In genomic region chr7:73555411-73555982, GRCh38 we compare ENCODE assay signal across 8 cellular contexts. TPM values are rescaled to one million over a fixed set of nuclear protein-coding genes. Genes with fewer than 3 reads are reported as not detected.
DNase-seq lines count a peak whose midpoint lies in the region; ATAC-seq and TF ChIP-seq lines count a peak whose summit lies in the region.

No MANE protein-coding gene starts in this region.

- H3K9ac ChIP-seq in OCI-LY3 (ENCODE audit: low read length) (no peak overlapping the region), rectal smooth muscle tissue (ENCODE audit: low read length) (no peak overlapping the region)

- DNase-seq in epithelial cell of prostate (ENCODE audit: low read depth, low spot score) (no peak), NCI-H1105 (lab: John Stamatoyannopoulos, UW) (no peak), left lobe of liver (ENCODE audit: low spot score) (no peak), NCI-H524 treated with DMSO at 0.1 percent for 48 hours (lab: John Stamatoyannopoulos, UW) (no peak)

- H3K4me3 ChIP-seq in DOHH2 (ENCODE audit: low read length) (peak overlapping the region; percentile 87), OCI-LY3 (ENCODE audit: low read length) (peak overlapping the region; percentile 96), rectal smooth muscle tissue (ENCODE audit: low read length) (peak overlapping the region; percentile 86)

- H3K27me3 ChIP-seq in DOHH2 (ENCODE audit: control insufficient read depth, low read length) = peaks cover 1% of the 10 kb centered on the region; the same call in 1 of the 2 replicates
- no peaks in the 10 kb centered on the region for H3K27me3 ChIP-seq in OCI-LY3 (ENCODE audit: low read depth, low read length)
- H3K27me3 ChIP-seq in rectal smooth muscle tissue (ENCODE audit: control insufficient read depth, insufficient read depth, low read length) = no peaks in the 10 kb centered on the region

- no peaks in the 10 kb centered on the region for H3K9me3 ChIP-seq in DOHH2 (ENCODE audit: control insufficient read depth, insufficient read depth, low read length)
- no peaks in the 10 kb centered on the region for H3K9me3 ChIP-seq in OCI-LY3 (ENCODE audit: insufficient read depth, low read length)

- TF ChIP-seq POLR2A in GM18505 (IDR thresholded peaks at IDR 0.05; ENCODE audit: borderline replicate concordance, extremely low read depth, insufficient read depth, insufficient read length) = no peak

- H3K9me2 ChIP-seq in DOHH2 (replicated peaks; ENCODE audit: control insufficient read depth, low read length) = no peaks in the 10 kb centered on the region

- H3K4me2 ChIP-seq in DOHH2 (ENCODE audit: low read length) (peak overlapping the region; percentile 76), OCI-LY3 (ENCODE audit: low read length) (peak overlapping the region; percentile 92)

- H3K4me1 ChIP-seq in DOHH2 (ENCODE audit: control insufficient read depth, low read length) (peaks cover 31% of the 10 kb centered on the region), OCI-LY3 (ENCODE audit: low read length) (peaks cover 28% of the 10 kb centered on the region), rectal smooth muscle tissue (ENCODE audit: control insufficient read depth, insufficient read depth, low read length) (peaks cover 11% of the 10 kb centered on the region)

- H3K36me3 ChIP-seq in DOHH2 (ENCODE audit: control insufficient read depth, low read length) (peaks cover 53% of the 10 kb centered on the region), OCI-LY3 (replicated peaks; ENCODE audit: low read depth, low read length) (peaks cover 12% of the 10 kb centered on the region), rectal smooth muscle tissue (ENCODE audit: control insufficient read depth, insufficient read depth, low read length) (peaks cover 18% of the 10 kb centered on the region)

- ATAC-seq in left lobe of liver = no peak
- ATAC-seq in GM18505 (IDR thresholded peaks at IDR 0.05; ENCODE audit: unreplicated experiment) = no peak

- peaks cover 10% of the 10 kb centered on the region; the same call in 1 of the 2 replicates for H3F3A ChIP-seq in DOHH2 (ENCODE audit: control insufficient read depth, insufficient read depth)

- H3K27ac ChIP-seq in DOHH2 (ENCODE audit: low read depth, low read length) (no peak overlapping the region), OCI-LY3 (ENCODE audit: low read length) (no peak overlapping the region), epithelial cell of prostate (peak overlapping the region; percentile 97), rectal smooth muscle tissue (ENCODE audit: low read depth, low read length) (peak overlapping the region; percentile 90)

- H4K20me1 ChIP-seq in DOHH2 (ENCODE audit: control insufficient read depth, insufficient read depth, low read depth, low read length) (peaks cover 8% of the 10 kb centered on the region; the same call in 1 of the 2 replicates), OCI-LY3 (ENCODE audit: insufficient read depth, low read length) (peaks cover 19% of the 10 kb centered on the region)

- H2AFZ ChIP-seq in OCI-LY3 (ENCODE audit: low read depth, low read length) = no peak overlapping the region

- TF ChIP-seq CTCF in DOHH2 (IDR thresholded peaks at IDR 0.05; ENCODE audit: low read depth, low read length, poor library complexity, severe bottlenecking) (no peak), OCI-LY3 (IDR thresholded peaks at IDR 0.05; ENCODE audit: low read depth, low read length) (no peak)

- H3K79me2 ChIP-seq in DOHH2 (ENCODE audit: control insufficient read depth, low read length) (peaks cover 62% of the 10 kb centered on the region), OCI-LY3 (ENCODE audit: low read length) (peaks cover 45% of the 10 kb centered on the region)

RNA-seq across cellular contexts. Expression of gene BCL7B, which starts 2.0 kb away (rescaled TPM):
- total RNA-seq in left lobe of liver = 21.9 TPM

RNA-seq across cellular contexts. Expression of gene TBL2, which starts 22.9 kb away (rescaled TPM):
- 16.1 TPM for total RNA-seq in left lobe of liver

RNA-seq across cellular contexts. Expression of gene BAZ1B, which starts 33.4 kb away (rescaled TPM):
- 21.5 TPM for total RNA-seq in left lobe of liver

Comparison
In these comparisons a context has a peak if more than half of its experiments do, and no peak if none do; other contexts are left out.
1. H3K27ac ChIP-seq: peak in epithelial cell of prostate (single experiment) and rectal smooth muscle tissue (single experiment); none in DOHH2 (single experiment) and OCI-LY3 (single experiment).
2. Peak in every context shown above with its lines, with median percentiles within 50 percentile points of each other: H3K4me3 ChIP-seq.